In the genomic region with DNA sequence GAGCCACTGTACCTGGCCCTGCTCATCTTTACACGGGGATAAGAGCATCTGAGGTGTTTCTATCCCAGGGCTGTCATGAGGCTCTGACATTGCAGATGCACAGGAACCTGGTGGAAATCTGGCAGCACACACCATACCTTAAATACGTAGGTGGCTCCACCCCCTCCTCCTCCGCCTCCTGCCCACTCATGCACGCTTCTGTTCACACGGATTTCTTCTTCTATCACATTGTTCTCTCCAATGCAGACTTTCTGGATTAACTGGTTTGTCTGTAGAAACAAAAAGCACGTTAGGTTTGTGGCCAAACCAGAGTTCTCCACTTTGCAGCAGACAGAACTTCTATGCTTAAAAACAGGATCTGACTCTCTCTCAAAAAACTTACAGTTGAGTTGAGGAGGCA, we compare ENCODE assay signal across 22 cellular contexts.
A peak's percentile ranks its signal among the peaks of the same experiment; 100 is the strongest.
DNase-seq lines count a peak whose midpoint lies in the region; ATAC-seq, FAIRE-seq and TF ChIP-seq lines count a peak whose summit lies in the region.
"Had no signal": no experiment of that assay in that cellular context is flagged by ENCODE, and none has a peak within 500 bp of the region (broad histone marks: within the 10 kb centered on the region; RNA-seq: fewer than 3 reads in every experiment).

No MANE protein-coding gene starts in this region.

- H3K36me3 ChIP-seq in bronchial epithelial cell (ENCODE audit: control insufficient read depth, insufficient read depth, low read length) (no peaks in the 10 kb centered on the region), prostate gland (no peaks in the 10 kb centered on the region), right lobe of liver (no peaks in the 10 kb centered on the region)
- H3K36me3 ChIP-seq: neutrophil had no signal

- no peaks in the 10 kb centered on the region for H3K9me3 ChIP-seq in prostate gland
- H3K9me3 ChIP-seq in right lobe of liver: no peaks in the 10 kb centered on the region
- H3K9me3 ChIP-seq: neutrophil had no signal

- TF ChIP-seq EP300 in Ishikawa (IDR thresholded peaks at IDR 0.05; ENCODE audit: borderline replicate concordance): peak; percentile 73; the same call in 1 of the 2 replicates

- no peak for TF ChIP-seq POLR2A in prostate gland (IDR thresholded peaks at IDR 0.05)
- no peak for TF ChIP-seq POLR2A in right lobe of liver (IDR thresholded peaks at IDR 0.05)

- H3K27ac ChIP-seq in prostate gland (peak overlapping the region; percentile 72 to 73), right lobe of liver (no peak overlapping the region)
- H3K27ac ChIP-seq: dorsolateral prefrontal cortex, GM23248, neutrophil had no signal

- FAIRE-seq in bronchial epithelial cell (lab: Jason Lieb, UNC): peak; percentile 50
- FAIRE-seq: TTC549, urothelium cell line had no signal

- no peak for TF ChIP-seq RAD21 in Ishikawa (IDR thresholded peaks at IDR 0.05; ENCODE audit: low read depth)

- H3K4me3 ChIP-seq in bronchial epithelial cell (ENCODE audit: low read depth, low read length): no peak overlapping the region
- no peak overlapping the region for H3K4me3 ChIP-seq in prostate gland
- no peak overlapping the region for H3K4me3 ChIP-seq in right lobe of liver
- H3K4me3 ChIP-seq: dorsolateral prefrontal cortex, GM23248 had no signal

- ATAC-seq in right lobe of liver: no peak
- ATAC-seq: activated CD8-positive, alpha-beta T cell treated with anti-CD3 and anti-CD28 coated beads for 36 hours; activated naive CD8-positive, alpha-beta T cell treated with anti-CD3 and anti-CD28 coated beads, Interleukin-2, amount 50 U/mL, for 24 hours had no signal

- TF ChIP-seq CTCF in bronchial epithelial cell (IDR thresholded peaks at IDR 0.05; ENCODE audit: insufficient read depth, low read length, severe bottlenecking) (no peak), prostate gland (IDR thresholded peaks at IDR 0.05) (no peak), right lobe of liver (IDR thresholded peaks at IDR 0.05) (no peak)

- WGBS in prostate gland: 26% methylated on average over 6 of the region's 6 CpGs
- WGBS in right lobe of liver (ENCODE audit: insufficient coverage, low coverage, low lambda C conversion rate, missing lambda C conversion rate): 32% methylated on average over 6 of the region's 6 CpGs

- DNase-seq in DMS53 (lab: John Stamatoyannopoulos, UW) (peak; percentile 88), bronchial epithelial cell (ENCODE audit: low read depth) (peak; percentile 68), prostate gland (ENCODE audit: low spot score) (peak; percentile 80), right lobe of liver (no peak), superior temporal gyrus (ENCODE audit: extremely low spot score) (no peak), NCI-H526 treated with DMSO at 0.1 percent for 48 hours (lab: John Stamatoyannopoulos, UW) (no peak)
- DNase-seq: activated CD4-positive, CD25-positive, alpha-beta regulatory T cell treated with anti-CD3 and anti-CD28 coated beads, Interleukin-2, amount 50 U/mL, for 72 hours; activated CD8-positive, alpha-beta T cell treated with anti-CD3 and anti-CD28 coated beads for 36 hours; activated gamma-delta T cell; activated naive CD8-positive, alpha-beta T cell treated with anti-CD3 and anti-CD28 coated beads, Interleukin-2, amount 50 U/mL, for 24 hours; C1 segment of cervical spinal cord; cerebellar nuclear complex; GM23248; NCI-H226; OCI-M1; SHP77; SW 1271 had no signal

- intact Hi-C loops in prostate gland (cut with DNase I): no loop called here
- intact Hi-C loops in right lobe of liver (cut with DNase I): no loop called here

- H3K27me3 ChIP-seq in bronchial epithelial cell (ENCODE audit: control insufficient read depth, insufficient read depth, low read length) (peaks cover 6% of the 10 kb centered on the region), prostate gland (replicated peaks; ENCODE audit: insufficient read depth) (no peaks in the 10 kb centered on the region), right lobe of liver (no peaks in the 10 kb centered on the region)

- H3K4me1 ChIP-seq in prostate gland (replicated peaks) (no peaks in the 10 kb centered on the region), right lobe of liver (no peaks in the 10 kb centered on the region)

TF ChIP-seq in Ishikawa, 13 proteins besides CTCF, POLR2A, EP300 and RAD21:
- no peak for TF ChIP-seq TAF1 (IDR thresholded peaks at IDR 0.05; ENCODE audit: low read depth)
- TF ChIP-seq CREB1 (IDR thresholded peaks at IDR 0.05; ENCODE audit: low read depth): no peak
- TF ChIP-seq, protein P1, sequence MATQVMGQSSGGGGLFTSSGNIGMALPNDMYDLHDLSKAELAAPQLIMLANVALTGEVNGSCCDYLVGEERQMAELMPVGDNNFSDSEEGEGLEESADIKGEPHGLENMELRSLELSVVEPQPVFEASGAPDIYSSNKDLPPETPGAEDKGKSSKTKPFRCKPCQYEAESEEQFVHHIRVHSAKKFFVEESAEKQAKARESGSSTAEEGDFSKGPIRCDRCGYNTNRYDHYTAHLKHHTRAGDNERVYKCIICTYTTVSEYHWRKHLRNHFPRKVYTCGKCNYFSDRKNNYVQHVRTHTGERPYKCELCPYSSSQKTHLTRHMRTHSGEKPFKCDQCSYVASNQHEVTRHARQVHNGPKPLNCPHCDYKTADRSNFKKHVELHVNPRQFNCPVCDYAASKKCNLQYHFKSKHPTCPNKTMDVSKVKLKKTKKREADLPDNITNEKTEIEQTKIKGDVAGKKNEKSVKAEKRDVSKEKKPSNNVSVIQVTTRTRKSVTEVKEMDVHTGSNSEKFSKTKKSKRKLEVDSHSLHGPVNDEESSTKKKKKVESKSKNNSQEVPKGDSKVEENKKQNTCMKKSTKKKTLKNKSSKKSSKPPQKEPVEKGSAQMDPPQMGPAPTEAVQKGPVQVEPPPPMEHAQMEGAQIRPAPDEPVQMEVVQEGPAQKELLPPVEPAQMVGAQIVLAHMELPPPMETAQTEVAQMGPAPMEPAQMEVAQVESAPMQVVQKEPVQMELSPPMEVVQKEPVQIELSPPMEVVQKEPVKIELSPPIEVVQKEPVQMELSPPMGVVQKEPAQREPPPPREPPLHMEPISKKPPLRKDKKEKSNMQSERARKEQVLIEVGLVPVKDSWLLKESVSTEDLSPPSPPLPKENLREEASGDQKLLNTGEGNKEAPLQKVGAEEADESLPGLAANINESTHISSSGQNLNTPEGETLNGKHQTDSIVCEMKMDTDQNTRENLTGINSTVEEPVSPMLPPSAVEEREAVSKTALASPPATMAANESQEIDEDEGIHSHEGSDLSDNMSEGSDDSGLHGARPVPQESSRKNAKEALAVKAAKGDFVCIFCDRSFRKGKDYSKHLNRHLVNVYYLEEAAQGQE (IDR thresholded peaks at IDR 0.05; ENCODE audit: low read depth): no peak
- TF ChIP-seq MAX (IDR thresholded peaks at IDR 0.05): peak; percentile 81
- no peak for TF ChIP-seq ZBTB7A (IDR thresholded peaks at IDR 0.05; ENCODE audit: low read depth)
- TF ChIP-seq NFIC (IDR thresholded peaks at IDR 0.05): peak; percentile 77
- TF ChIP-seq TCF12 (IDR thresholded peaks at IDR 0.05; ENCODE audit: low read depth): peak; percentile 74
- peak; percentile 96 for TF ChIP-seq EGR1 (IDR thresholded peaks at IDR 0.05)
- no peak for TF ChIP-seq CEBPB (IDR thresholded peaks at IDR 0.05)
- TF ChIP-seq YY1 (IDR thresholded peaks at IDR 0.05; ENCODE audit: low read depth): 0 out of 2 replicates have a peak, but pooled peaks have one; percentile 20
- TF ChIP-seq, protein P2, sequence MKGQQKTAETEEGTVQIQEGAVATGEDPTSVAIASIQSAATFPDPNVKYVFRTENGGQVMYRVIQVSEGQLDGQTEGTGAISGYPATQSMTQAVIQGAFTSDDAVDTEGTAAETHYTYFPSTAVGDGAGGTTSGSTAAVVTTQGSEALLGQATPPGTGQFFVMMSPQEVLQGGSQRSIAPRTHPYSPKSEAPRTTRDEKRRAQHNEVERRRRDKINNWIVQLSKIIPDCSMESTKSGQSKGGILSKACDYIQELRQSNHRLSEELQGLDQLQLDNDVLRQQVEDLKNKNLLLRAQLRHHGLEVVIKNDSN (IDR thresholded peaks at IDR 0.05): no peak
- peak; percentile 57; the same call in 1 of the 2 replicates for TF ChIP-seq FOXM1 (IDR thresholded peaks at IDR 0.05; ENCODE audit: borderline replicate concordance, low read depth)
- TF ChIP-seq TEAD4 (IDR thresholded peaks at IDR 0.05): peak; percentile 78
TF ChIP-seq in Ishikawa: peak in this region for 7.

Comparison
In these comparisons a context has a peak if more than half of its experiments do, and no peak if none do; other contexts are left out.
1. DNase-seq: peak in DMS53 (single experiment), bronchial epithelial cell (single experiment) and prostate gland (single experiment); none in right lobe of liver (0 of 3), superior temporal gyrus (single experiment) and NCI-H526 treated with DMSO at 0.1 percent for 48 hours (single experiment).
2. H3K27ac ChIP-seq: peak in prostate gland (2 of 2); none in right lobe of liver (0 of 3).